Comparison of ENCODE assay signal across 8 cellular contexts in the genomic region with DNA sequence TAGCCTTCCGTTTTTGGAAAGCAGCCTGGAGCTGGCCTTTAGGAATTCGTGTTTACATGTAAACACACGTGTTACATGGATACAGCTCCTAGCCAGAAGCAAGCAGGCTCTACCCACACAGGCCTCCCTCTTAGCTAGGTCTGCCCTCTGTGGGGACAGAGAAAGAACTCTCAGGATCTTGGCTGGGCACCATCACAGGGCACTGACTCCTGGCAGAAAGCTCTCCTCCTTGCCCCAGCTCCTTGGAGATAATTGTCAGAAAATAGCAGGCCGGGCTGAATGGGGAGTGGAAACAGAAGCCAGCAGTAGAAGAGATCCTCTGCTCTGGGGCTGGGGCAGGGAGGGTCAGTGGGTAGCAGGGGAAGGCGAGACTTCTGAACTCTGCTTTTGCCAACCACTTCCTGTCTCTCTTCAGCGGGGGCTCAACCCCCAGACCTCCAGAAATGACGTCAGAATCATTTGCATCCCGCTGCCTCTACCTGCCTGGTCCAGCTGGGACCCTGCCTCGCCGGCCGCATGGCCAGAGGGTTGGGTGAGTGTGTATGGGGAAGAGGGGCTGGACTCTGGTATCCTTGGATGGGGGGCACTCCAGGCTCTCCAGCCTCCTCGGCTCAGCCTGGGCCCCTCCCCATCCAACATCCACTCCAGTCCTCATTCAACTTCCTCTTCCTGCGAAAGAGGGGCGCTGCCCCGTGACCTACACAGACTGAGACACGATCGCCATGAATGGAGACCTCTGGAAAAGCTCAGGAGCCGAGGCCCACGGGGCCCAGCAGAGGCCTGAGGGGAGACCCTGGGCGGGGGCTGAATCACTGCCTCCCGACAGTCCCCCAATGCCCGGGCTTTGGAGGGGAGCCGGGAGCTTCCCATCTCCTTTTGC. TPM values are rescaled to one million over a fixed set of nuclear protein-coding genes. Genes with fewer than 3 reads are reported as not detected.
DNase-seq lines count a peak whose midpoint lies in the region; ATAC-seq, FAIRE-seq and TF ChIP-seq lines count a peak whose summit lies in the region.

No MANE protein-coding gene starts in this region.

- CTCF ChIA-PET in HEK293T (lab: Yijun Ruan, JAX): interaction anchor here (0.7 to 2.4 kb wide), 13 partner anchors 12 to 148 kb away, joined by 3 to 13 read pairs (median 5); partner anchors contain the start of genes HOXC10, HOXC5 and SMUG1

- ATAC-seq in GM18517 (IDR thresholded peaks at IDR 0.05; ENCODE audit: unreplicated experiment) (peak; percentile 87), HG03469 (IDR thresholded peaks at IDR 0.05; ENCODE audit: unreplicated experiment) (no peak)

- no peaks in the 10 kb centered on the region for H3K27me3 ChIP-seq in OCI-LY1 (ENCODE audit: insufficient read depth, low read length)
- H3K27me3 ChIP-seq in fibroblast of lung (ENCODE audit: control insufficient read depth, insufficient read depth, low read length): peaks cover 4% of the 10 kb centered on the region
- H3K27me3 ChIP-seq in parathyroid adenoma (ENCODE audit: control insufficient read depth, insufficient read depth, low read length): peaks cover 6% of the 10 kb centered on the region

- POLR2A ChIA-PET in HEK293T (lab: Yijun Ruan, JAX): interaction anchor here (0.9 to 5.6 kb wide), 16 partner anchors 13 to 226 kb away, joined by 3 to 117 read pairs (median 4); partner anchors contain the start of gene HOXC5

- no peak for FAIRE-seq in D721Med (lab: Jason Lieb, UNC)

- H2AFZ ChIP-seq in OCI-LY1 (ENCODE audit: low read length) (peak overlapping the region; percentile 65; the same call in 1 of the 2 replicates), fibroblast of lung (ENCODE audit: low read length) (peak overlapping the region; percentile 40), parathyroid adenoma (peak overlapping the region; percentile 17)

- peak; percentile 41 for DNase-seq in HEK293T (ENCODE audit: extremely low spot score)
- peak in 1 of 2 donors; percentile 14 for DNase-seq in fibroblast of lung (ENCODE audit: low read depth in 2 of 2)
- DNase-seq in D721Med (ENCODE audit: insufficient read length, low spot score): no peak
- DNase-seq in NCI-H526 (lab: John Stamatoyannopoulos, UW): no peak

- H4K20me1 ChIP-seq in OCI-LY1 (ENCODE audit: insufficient read depth, low read length) (no peaks in the 10 kb centered on the region), fibroblast of lung (ENCODE audit: control insufficient read depth, extremely low read depth, insufficient read depth, low read length) (no peaks in the 10 kb centered on the region)

- H3K36me3 ChIP-seq in OCI-LY1 (ENCODE audit: insufficient read depth, low read length) (no peaks in the 10 kb centered on the region), fibroblast of lung (ENCODE audit: control insufficient read depth, insufficient read depth, low read length) (no peaks in the 10 kb centered on the region), parathyroid adenoma (ENCODE audit: control insufficient read depth, insufficient read depth, low read length) (no peaks in the 10 kb centered on the region)

- peak overlapping the region; percentile 62 for H3K27ac ChIP-seq in OCI-LY1 (ENCODE audit: low read depth, low read length, poor library complexity, severe bottlenecking)
- H3K27ac ChIP-seq in fibroblast of lung (ENCODE audit: insufficient read depth, low read length): no peak overlapping the region
- H3K27ac ChIP-seq in parathyroid adenoma: no peak overlapping the region

- no peaks in the 10 kb centered on the region for H3F3A ChIP-seq in OCI-LY1 (ENCODE audit: insufficient read depth, low read length)

- no peaks in the 10 kb centered on the region for H3K9me2 ChIP-seq in OCI-LY1 (ENCODE audit: low read depth, low read length)

- peak overlapping the region; percentile 77 for H3K4me3 ChIP-seq in OCI-LY1 (ENCODE audit: low read depth, low read length, poor library complexity, severe bottlenecking)
- H3K4me3 ChIP-seq in fibroblast of lung (replicated peaks in 1 of 4; ENCODE audit: control extremely low read depth in 1 of 4, insufficient read depth in 1 of 4, low read depth in 3 of 4, low read length in 4 of 4): peak overlapping the region; percentile 69 to 85 (median 76)
- no peak overlapping the region for H3K4me3 ChIP-seq in parathyroid adenoma (ENCODE audit: low read depth, low read length)

- TF ChIP-seq CTCF in OCI-LY1 (IDR thresholded peaks at IDR 0.05; ENCODE audit: low read length) (no peak), fibroblast of lung (conservative IDR thresholded peaks at IDR 0.05 in 1 of 2, IDR thresholded peaks at IDR 0.05 in 1 of 2; ENCODE audit: low read depth in 1 of 2, low read length in 2 of 2) (no peak), parathyroid adenoma (IDR thresholded peaks at IDR 0.05) (no peak), D721Med (IDR thresholded peaks at IDR 0.05; ENCODE audit: insufficient read depth, missing control alignments) (no peak)

- H3K4me2 ChIP-seq in OCI-LY1 (ENCODE audit: low read length) (peak overlapping the region; percentile 81), fibroblast of lung (ENCODE audit: extremely low read depth, insufficient read depth, low read length) (peak overlapping the region; percentile 81), parathyroid adenoma (ENCODE audit: low read length) (no peak overlapping the region)

- H3K79me2 ChIP-seq in OCI-LY1 (ENCODE audit: insufficient read depth, low read length) (no peaks in the 10 kb centered on the region), fibroblast of lung (ENCODE audit: control insufficient read depth, insufficient read depth, low read length) (no peaks in the 10 kb centered on the region), parathyroid adenoma (no peaks in the 10 kb centered on the region)

- no peaks in the 10 kb centered on the region for H3K9me3 ChIP-seq in OCI-LY1 (ENCODE audit: low read length)
- no peaks in the 10 kb centered on the region for H3K9me3 ChIP-seq in fibroblast of lung (ENCODE audit: control insufficient read depth, insufficient read depth, low read depth, low read length)
- no peaks in the 10 kb centered on the region for H3K9me3 ChIP-seq in parathyroid adenoma (ENCODE audit: control insufficient read depth, low read length)

- H3K4me1 ChIP-seq in OCI-LY1 (ENCODE audit: insufficient read depth, low read length, severe bottlenecking) (peaks cover 31% of the 10 kb centered on the region), fibroblast of lung (ENCODE audit: control insufficient read depth, extremely low read depth, insufficient read depth, low read length) (no peaks in the 10 kb centered on the region), parathyroid adenoma (no peaks in the 10 kb centered on the region)

- H3K9ac ChIP-seq in OCI-LY1 (ENCODE audit: low read length) (peak overlapping the region; percentile 91), fibroblast of lung (ENCODE audit: insufficient read depth, low read length) (no peak overlapping the region), parathyroid adenoma (no peak overlapping the region)

TF ChIP-seq in HEK293T, 16 proteins besides CTCF, POLR2A, EP300 and RAD21:
- TF ChIP-seq CTBP1 (IDR thresholded peaks at IDR 0.05; ENCODE audit: borderline replicate concordance): no peak
- no peak for TF ChIP-seq FOXK2 (IDR thresholded peaks at IDR 0.05)
- no peak for TF ChIP-seq NFRKB (IDR thresholded peaks at IDR 0.05)
- no peak for TF ChIP-seq ZNF384 (IDR thresholded peaks at IDR 0.05)

RNA-seq across cellular contexts. Expression of gene HOXC4, which starts 0.7 kb away (rescaled TPM):
- total RNA-seq in fibroblast of lung: 0.17 and 0.26 TPM in 2 replicates
- polyA plus RNA-seq in fibroblast of lung: 0.17 and 0.98 TPM in 2 replicates
- polyA plus RNA-seq in fibroblast of lung (2012): 0.91 and 2.5 TPM in 2 replicates
- 1.5 TPM in 1 of 2 replicates, not detected in the other for polyA minus RNA-seq in fibroblast of lung (ENCODE audit: low replicate concordance)

RNA-seq across cellular contexts. Expression of gene HOXC5, which starts 20.1 kb away (rescaled TPM):
- total RNA-seq in fibroblast of lung: under 0.01 TPM in 1 of 2 replicates, not detected in the other
- polyA plus RNA-seq in fibroblast of lung: 0.07 and 0.40 TPM in 2 replicates
- polyA plus RNA-seq in fibroblast of lung (2012): 0.22 and 0.65 TPM in 2 replicates
- polyA minus RNA-seq in fibroblast of lung (ENCODE audit: low replicate concordance): not detected in 2 replicates

RNA-seq across cellular contexts. Expression of gene HOXC6, which starts 24.7 kb away (rescaled TPM):
- total RNA-seq in fibroblast of lung: 0.17 and 0.51 TPM in 2 replicates
- polyA plus RNA-seq in fibroblast of lung: 0.52 and 1.9 TPM in 2 replicates
- polyA plus RNA-seq in fibroblast of lung (2012): 1.0 and 2.5 TPM in 2 replicates
- 4.6 TPM in 1 of 2 replicates, not detected in the other for polyA minus RNA-seq in fibroblast of lung (ENCODE audit: low replicate concordance)

RNA-seq across cellular contexts. Expression of gene HOXC8, which starts 44.2 kb away (rescaled TPM):
- total RNA-seq in fibroblast of lung: under 0.01 TPM in 1 of 2 replicates, not detected in the other
- 0.49 and 2.1 TPM in 2 replicates for polyA plus RNA-seq in fibroblast of lung
- polyA plus RNA-seq in fibroblast of lung (2012): 0.50 and 2.2 TPM in 2 replicates
- polyA minus RNA-seq in fibroblast of lung (ENCODE audit: low replicate concordance): 1.7 TPM in 1 of 2 replicates, not detected in the other

RNA-seq across cellular contexts. Expression of gene HOXC9, which starts 53.0 kb away (rescaled TPM):
- 0.26 TPM in 1 of 2 replicates, not detected in the other for total RNA-seq in fibroblast of lung
- polyA plus RNA-seq in fibroblast of lung: 0.21 and 0.24 TPM in 2 replicates
- polyA plus RNA-seq in fibroblast of lung (2012): 0.22 and 0.54 TPM in 2 replicates
- polyA minus RNA-seq in fibroblast of lung (ENCODE audit: low replicate concordance): not detected in 2 replicates
